Comparison of ENCODE assay signal across 8 cellular contexts in genomic region chr5:178940569-178941360, GRCh38. TPM values are rescaled to one million over a fixed set of nuclear protein-coding genes. Genes with fewer than 3 reads are reported as not detected.
A peak's percentile ranks its signal among the peaks of the same experiment; 100 is the strongest.
DNase-seq lines count a peak whose midpoint lies in the region; ATAC-seq and TF ChIP-seq lines count a peak whose summit lies in the region.

ZNF454 (plus strand) TSS chr5:178941198; CDS start chr5:178942792, 1,594 bp downstream.

- no peaks in the 10 kb centered on the region for H3K4me1 ChIP-seq in PC-9 (replicated peaks; ENCODE audit: insufficient read depth)

- intact Hi-C loops in dorsolateral prefrontal cortex (cut with DNase I) (loop anchor here (2.0 to 10.0 kb wide), 9 partner anchors 44 to 313 kb away; partner anchors contain the start of genes ZNF354A (in 2 of the 2), ZNF879 (in 2 of the 2), CLK4 (in 1 of the 2) and ZFP2 (in 1 of the 2)), PC-9 (cut with micrococcal nuclease; ENCODE audit: unreplicated experiment) (no loop called here)

- H3K27ac ChIP-seq in dorsolateral prefrontal cortex (peak within 1 kb of the TSS in 56 of 59 donors; percentile 3 to 91 (median 80)), PC-9 (no peak within 1 kb of the TSS)

- POLR2A ChIA-PET in PC-9 (lab: Charles Lee; ENCODE audit: unreplicated experiment) = no interaction called here

- H3K4me3 ChIP-seq in dorsolateral prefrontal cortex = peak within 1 kb of the TSS; percentile 54 to 98 (median 83)
- no peak within 1 kb of the TSS for H3K4me3 ChIP-seq in PC-9

- no peak within 1 kb of the TSS for H3K4me2 ChIP-seq in PC-9

- BruUV-seq in PC-9 (replicated peaks; lab: Mats Ljungman, UMichigan) = no TSS peak

- no peaks in the 10 kb centered on the region for H3F3A ChIP-seq in PC-9 (ENCODE audit: insufficient read depth, low read depth)

- TF ChIP-seq CTCF in dorsolateral prefrontal cortex (IDR thresholded peaks at IDR 0.05 in 54 of 56, conservative IDR thresholded peaks at IDR 0.05 in 2 of 56; ENCODE audit: low read depth in 1 of 56, partially characterized antibody in 56 of 56) = peak in 41 of 56 donors; percentile 7 to 57 (median 34)
- TF ChIP-seq CTCF in PC-9 (conservative IDR thresholded peaks at IDR 0.05) = no peak

- no peaks in the 10 kb centered on the region for H3K36me3 ChIP-seq in PC-9 (ENCODE audit: low read depth)

- H3K79me2 ChIP-seq in PC-9 (ENCODE audit: low read depth) = no peaks in the 10 kb centered on the region

- CTCF ChIA-PET in PC-9 (lab: Charles Lee) = no interaction called here

- DNase-seq in M059J (ENCODE audit: low read depth) = peak; percentile 15
- DNase-seq in dorsolateral prefrontal cortex = peak; percentile 92 to 98 (median 96)
- DNase-seq in left lobe of liver (ENCODE audit: low spot score) = peak; percentile 66
- peak; percentile 98 for DNase-seq in superior temporal gyrus (ENCODE audit: extremely low spot score)
- no peak for DNase-seq in PC-9

- H3K27me3 ChIP-seq in dorsolateral prefrontal cortex (no peaks in the 10 kb centered on the region), PC-9 (ENCODE audit: insufficient read depth, low read depth) (peaks cover 6% of the 10 kb centered on the region)

- H4K20me1 ChIP-seq in PC-9 (ENCODE audit: insufficient read depth) = no peaks in the 10 kb centered on the region

- peak; percentile 87 for ATAC-seq in left lobe of liver
- ATAC-seq in HG02852 (IDR thresholded peaks at IDR 0.05; ENCODE audit: unreplicated experiment) = no peak
- no peak for ATAC-seq in GM19328 (IDR thresholded peaks at IDR 0.05; ENCODE audit: unreplicated experiment)
- ATAC-seq in GM21717 (IDR thresholded peaks at IDR 0.05; ENCODE audit: unreplicated experiment) = no peak

- H2AFZ ChIP-seq in PC-9 = no peak within 1 kb of the TSS

- H3K9me3 ChIP-seq in PC-9 (ENCODE audit: insufficient read depth, low read depth) = peaks cover 7% of the 10 kb centered on the region; the same call in 1 of the 2 replicates

- no peaks in the 10 kb centered on the region for H3K9me2 ChIP-seq in PC-9 (ENCODE audit: insufficient read depth)

RNA-seq across cellular contexts. Expression of gene ZNF454, which starts in this region (rescaled TPM):
- total RNA-seq in M059J (2014; rRNA removed; shearing (Covaris generic)) = 0.05 and 0.54 TPM in 2 replicates
- total RNA-seq in dorsolateral prefrontal cortex (10 to 100 TPM in 72 of 120 experiments, 1 to 10 TPM in 48; 6.5 to 17.7 (median 10.3) TPM), left lobe of liver (0.18 TPM), PC-9 (2021) (not detected in 2 replicates)

Comparison
In these comparisons a context has a peak if more than half of its experiments do, and no peak if none do; other contexts are left out.
1. Peak in DNase-seq in M059J; RNA of the gene not detected or under 1 TPM.
2. Peak in DNase-seq and ATAC-seq in left lobe of liver; RNA of the gene not detected or under 1 TPM.
3. DNase-seq: peak in dorsolateral prefrontal cortex (10 of 10) and superior temporal gyrus (single experiment); none in PC-9 (0 of 2).